9 cellular contexts compared by ENCODE assay signal in the genomic region with DNA sequence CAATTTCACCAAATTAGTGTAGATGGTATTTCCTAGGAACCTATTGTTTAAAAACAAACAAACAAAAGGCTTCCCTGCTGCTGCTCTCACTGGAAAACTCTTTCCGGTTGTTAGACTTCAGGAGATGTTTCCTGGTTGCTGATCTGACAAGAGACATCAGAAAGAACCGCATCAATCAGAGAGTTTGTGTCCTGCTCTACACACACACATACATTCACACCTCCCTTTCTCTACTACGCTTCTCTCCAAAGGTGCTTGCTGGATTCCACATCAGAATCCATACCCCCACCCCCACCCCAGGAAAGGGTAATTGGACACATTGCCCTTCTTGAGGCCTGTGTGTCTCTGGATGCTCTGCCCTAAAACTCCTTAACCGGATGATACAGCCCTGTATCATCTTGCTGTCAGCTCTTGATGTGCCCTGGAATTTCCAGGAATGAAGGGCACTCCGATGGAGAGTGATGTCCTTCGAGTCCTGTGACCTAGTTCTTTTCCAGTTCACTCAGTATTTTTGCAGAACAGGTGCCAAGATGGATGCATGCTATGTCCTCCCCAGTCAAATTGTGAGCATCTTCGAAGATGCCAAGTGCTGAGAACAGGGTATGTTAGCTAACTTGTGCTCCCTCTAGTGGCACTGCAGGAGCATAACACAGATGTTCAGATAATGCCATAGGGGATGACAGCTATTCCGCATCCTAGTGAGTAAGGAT.
DNase-seq lines count a peak whose midpoint lies in the region; ATAC-seq, FAIRE-seq and TF ChIP-seq lines count a peak whose summit lies in the region.
"Had no signal": no experiment of that assay in that cellular context is flagged by ENCODE, and none has a peak within 500 bp of the region (broad histone marks: within the 10 kb centered on the region; RNA-seq: fewer than 3 reads in every experiment).

No MANE protein-coding gene starts in this region.

- no TSS peak for BruUV-seq in endothelial cell of umbilical vein (replicated peaks; lab: Mats Ljungman, UMichigan)

- no peak overlapping the region for H3K4me3 ChIP-seq in CD4-positive, CD25-positive, alpha-beta regulatory T cell (ENCODE audit: low read depth, low read length)
- H3K4me3 ChIP-seq in endothelial cell of umbilical vein (replicated peaks in 1 of 3; ENCODE audit: insufficient read depth in 1 of 3, low read depth in 1 of 3, low read length in 3 of 3): no peak overlapping the region
- no peak overlapping the region for H3K4me3 ChIP-seq in thoracic aorta
- H3K4me3 ChIP-seq: SJSA1 had no signal

- POLR2A ChIA-PET in activated B cell treated with CpG ODN at 0.5 μM for 24 hours (lab: Charles Lee): no interaction called here
- POLR2A ChIA-PET in endothelial cell of umbilical vein (lab: Charles Lee): no interaction called here

- H2AFZ ChIP-seq in endothelial cell of umbilical vein (ENCODE audit: low read depth, low read length): no peak overlapping the region

- TF ChIP-seq POLR2A in endothelial cell of umbilical vein (IDR thresholded peaks at IDR 0.05; ENCODE audit: low read depth, low read length): no peak

- DNase-seq in CD4-positive, CD25-positive, alpha-beta regulatory T cell: peak in 2 of 3 donors; percentile 20 to 55
- DNase-seq in NCI-H2171 treated with DMSO at 0.1 percent for 48 hours (lab: John Stamatoyannopoulos, UW): peak; percentile 84
- DNase-seq in activated B cell treated with CpG ODN at 0.5 μM for 24 hours: no peak
- peak; percentile 41 for DNase-seq in endothelial cell of umbilical vein (ENCODE audit: low read depth, low spot score)
- DNase-seq in mesothelial cell of epicardium (ENCODE audit: low spot score in 2 of 2, unreplicated experiment in 2 of 2): peak in 1 of 2 experiments; percentile 40
- DNase-seq in thoracic aorta (ENCODE audit: low spot score): no peak

- FAIRE-seq in endothelial cell of umbilical vein (lab: Jason Lieb, UNC): peak; percentile 75

- H3K9me3 ChIP-seq in CD4-positive, CD25-positive, alpha-beta regulatory T cell (ENCODE audit: control insufficient read depth in 2 of 2, low read length in 2 of 2): no peaks in the 10 kb centered on the region
- H3K9me3 ChIP-seq in endothelial cell of umbilical vein (replicated peaks; ENCODE audit: control insufficient read depth, insufficient read depth, low read length) (no peaks in the 10 kb centered on the region), thoracic aorta (no peaks in the 10 kb centered on the region)
- H3K9me3 ChIP-seq: SJSA1 had no signal

- H3K27me3 Mint-ChIP-seq in CD4-positive, CD25-positive, alpha-beta regulatory T cell: peaks cover 4% of the 10 kb centered on the region
- H3K27me3 Mint-ChIP-seq in activated B cell treated with CpG ODN at 0.5 μM for 24 hours: peaks cover 5% of the 10 kb centered on the region
- H3K27me3 Mint-ChIP-seq in mesothelial cell of epicardium (ENCODE audit: low read depth): peaks cover 9% of the 10 kb centered on the region

- H3K27me3 ChIP-seq in CD4-positive, CD25-positive, alpha-beta regulatory T cell (ENCODE audit: control insufficient read depth, insufficient read depth, low read length): no peaks in the 10 kb centered on the region
- H3K27me3 ChIP-seq in endothelial cell of umbilical vein (ENCODE audit: control insufficient read depth in 2 of 2, insufficient read depth in 2 of 2, low read length in 2 of 2) (no peaks in the 10 kb centered on the region), thoracic aorta (replicated peaks; ENCODE audit: insufficient read depth) (no peaks in the 10 kb centered on the region)
- H3K27me3 ChIP-seq: SJSA1 had no signal

- no peaks in the 10 kb centered on the region for H3K4me1 ChIP-seq in CD4-positive, CD25-positive, alpha-beta regulatory T cell (ENCODE audit: control insufficient read depth, insufficient read depth, low read length, poor library complexity, severe bottlenecking)
- no peaks in the 10 kb centered on the region for H3K4me1 ChIP-seq in endothelial cell of umbilical vein (ENCODE audit: control insufficient read depth, extremely low read depth, insufficient read depth, low read length)
- H3K4me1 ChIP-seq in thoracic aorta (ENCODE audit: control insufficient read depth in 1 of 2, low read depth in 2 of 2): no peaks in the 10 kb centered on the region
- H3K4me1 ChIP-seq: SJSA1 had no signal

- dilution Hi-C loops in endothelial cell of umbilical vein (cut with MboI; ENCODE audit: extremely low pct_ligation_motif_present, low sequenced_read_pairs): no loop called here

- H3K4me2 ChIP-seq in endothelial cell of umbilical vein (ENCODE audit: insufficient read depth, low read length): no peak overlapping the region

- peaks cover 0 to 3% (median 0%) of the 10 kb centered on the region in 7 donors for H3K9me3 Mint-ChIP-seq in CD4-positive, CD25-positive, alpha-beta regulatory T cell
- H3K9me3 Mint-ChIP-seq in activated B cell treated with CpG ODN at 0.5 μM for 24 hours (peaks cover 6% of the 10 kb centered on the region), mesothelial cell of epicardium (peaks cover 16% of the 10 kb centered on the region)

- H3K36me3 Mint-ChIP-seq in CD4-positive, CD25-positive, alpha-beta regulatory T cell: no peaks in the 10 kb centered on the region
- H3K36me3 Mint-ChIP-seq in activated B cell treated with CpG ODN at 0.5 μM for 24 hours (ENCODE audit: low read depth) (no peaks in the 10 kb centered on the region), mesothelial cell of epicardium (no peaks in the 10 kb centered on the region)

- no peaks in the 10 kb centered on the region for H4K20me1 ChIP-seq in endothelial cell of umbilical vein (replicated peaks; ENCODE audit: control insufficient read depth, extremely low read depth, insufficient read depth, low read length)

- H3K9me1 ChIP-seq in endothelial cell of umbilical vein (replicated peaks; ENCODE audit: control insufficient read depth, extremely low read depth, insufficient read depth, low read length): no peaks in the 10 kb centered on the region

- no peak overlapping the region for H3K27ac ChIP-seq in CD4-positive, CD25-positive, alpha-beta regulatory T cell (ENCODE audit: insufficient read depth, low read length, poor library complexity, severe bottlenecking)
- H3K27ac ChIP-seq in endothelial cell of umbilical vein (ENCODE audit: insufficient read depth, low read depth, low read length) (no peak overlapping the region), thoracic aorta (no peak overlapping the region)
- H3K27ac ChIP-seq: SJSA1 had no signal

- no peak overlapping the region for H3K4me3 Mint-ChIP-seq in CD4-positive, CD25-positive, alpha-beta regulatory T cell
- H3K4me3 Mint-ChIP-seq in activated B cell treated with CpG ODN at 0.5 μM for 24 hours (no peak overlapping the region), mesothelial cell of epicardium (no peak overlapping the region)

- no peaks in the 10 kb centered on the region for H3K36me3 ChIP-seq in CD4-positive, CD25-positive, alpha-beta regulatory T cell (ENCODE audit: control insufficient read depth, insufficient read depth, low read length)
- no peaks in the 10 kb centered on the region for H3K36me3 ChIP-seq in endothelial cell of umbilical vein (ENCODE audit: control insufficient read depth in 2 of 2, extremely low read depth in 1 of 2, insufficient read depth in 2 of 2, low read length in 2 of 2)
- H3K36me3 ChIP-seq in thoracic aorta: no peaks in the 10 kb centered on the region
- H3K36me3 ChIP-seq: SJSA1 had no signal

- CTCF ChIA-PET in activated B cell treated with CpG ODN at 0.5 μM for 24 hours (lab: Charles Lee) (interaction anchor here (0.8 to 1.3 kb wide), 8 partner anchors 8 to 488 kb away, joined by 3 to 19 read pairs (median 5); no protein-coding TSS in a partner anchor), endothelial cell of umbilical vein (lab: Charles Lee) (interaction anchor here (0.6 to 1.3 kb wide), 17 partner anchors 8 to 493 kb away, joined by 3 to 14 read pairs (median 4); no protein-coding TSS in a partner anchor)

- H3K4me1 Mint-ChIP-seq in CD4-positive, CD25-positive, alpha-beta regulatory T cell: no peaks in the 10 kb centered on the region
- H3K4me1 Mint-ChIP-seq in activated B cell treated with CpG ODN at 0.5 μM for 24 hours: no peaks in the 10 kb centered on the region
- no peaks in the 10 kb centered on the region for H3K4me1 Mint-ChIP-seq in mesothelial cell of epicardium

- intact Hi-C loops in activated B cell treated with CpG ODN at 0.5 μM for 24 hours (cut with micrococcal nuclease): loop anchor here (1.0 kb wide), 2 partner anchors 350 to 487 kb away; no protein-coding TSS in a partner anchor
- intact Hi-C loops in endothelial cell of umbilical vein (cut with micrococcal nuclease): loop anchor here (1.0 kb wide), 3 partner anchors 350 to 427 kb away; no protein-coding TSS in a partner anchor

- H3K9ac ChIP-seq in endothelial cell of umbilical vein (replicated peaks; ENCODE audit: extremely low read depth, insufficient read depth, low read length): no peak overlapping the region

- peak overlapping the region in 1 of 3 donors; percentile 16 for H3K27ac Mint-ChIP-seq in CD4-positive, CD25-positive, alpha-beta regulatory T cell
- H3K27ac Mint-ChIP-seq in activated B cell treated with CpG ODN at 0.5 μM for 24 hours (no peak overlapping the region), mesothelial cell of epicardium (no peak overlapping the region)

- TF ChIP-seq CTCF in activated B cell treated with CpG ODN at 0.5 μM for 24 hours (IDR thresholded peaks at IDR 0.05) (peak; percentile 88), endothelial cell of umbilical vein (IDR thresholded peaks at IDR 0.05; ENCODE audit: extremely low read depth in 1 of 2, insufficient read depth in 1 of 2, low read depth in 1 of 2, low read length in 2 of 2) (peak; percentile 72 to 75), mesothelial cell of epicardium (IDR thresholded peaks at IDR 0.05; ENCODE audit: unreplicated experiment) (peak; percentile 78), thoracic aorta (IDR thresholded peaks at IDR 0.05) (peak; percentile 81)

- ATAC-seq in CD4-positive, CD25-positive, alpha-beta regulatory T cell (ENCODE audit: low read depth in 2 of 2): peak in 1 of 2 donors; percentile 44
- ATAC-seq in GM18907 (IDR thresholded peaks at IDR 0.05; ENCODE audit: unreplicated experiment) (peak; percentile 92), HG03135 (IDR thresholded peaks at IDR 0.05; ENCODE audit: unreplicated experiment) (peak; percentile 73), activated B cell treated with CpG ODN at 0.5 μM for 24 hours (ENCODE audit: low read depth) (peak; percentile 47), thoracic aorta (ENCODE audit: insufficient number of reproducible peaks, low FRiP score, low read depth) (no peak)

- H3K79me2 ChIP-seq in endothelial cell of umbilical vein (ENCODE audit: control insufficient read depth, insufficient read depth, low read length): no peaks in the 10 kb centered on the region

TF ChIP-seq in endothelial cell of umbilical vein, 7 proteins besides CTCF, POLR2A, EP300 and RAD21:
- peak; percentile 64 for TF ChIP-seq GATA2 (IDR thresholded peaks at IDR 0.05; ENCODE audit: insufficient read depth, insufficient read length, low read depth, low read length)
- TF ChIP-seq JUN (IDR thresholded peaks at IDR 0.05; ENCODE audit: borderline replicate concordance, insufficient read depth, insufficient read length, low read depth): no peak

Comparison
In these comparisons a context has a peak if more than half of its experiments do, and no peak if none do; other contexts are left out.
1. DNase-seq: peak in CD4-positive, CD25-positive, alpha-beta regulatory T cell (2 of 3), NCI-H2171 treated with DMSO at 0.1 percent for 48 hours (single experiment) and endothelial cell of umbilical vein (single experiment); none in activated B cell treated with CpG ODN at 0.5 μM for 24 hours (single experiment) and thoracic aorta (single experiment).
2. Peak in every context shown above with its lines, with median percentiles within 50 percentile points of each other: CTCF ChIP-seq.